Comparison of ENCODE assay signal across 8 cellular contexts in genomic region chr11:127843483-127844396, GRCh38.
DNase-seq lines count a peak whose midpoint lies in the region; ATAC-seq and TF ChIP-seq lines count a peak whose summit lies in the region.

No MANE protein-coding gene starts in this region.

- peak; percentile 76 for TF ChIP-seq CTCF in DND-41 (IDR thresholded peaks at IDR 0.05; ENCODE audit: borderline replicate concordance, extremely low read depth, low read length, poor library complexity, severe bottlenecking)
- TF ChIP-seq CTCF in astrocyte of the cerebellum (IDR thresholded peaks at IDR 0.05; ENCODE audit: low read depth, low read length, missing control alignments): peak; percentile 60

- in situ Hi-C loops in astrocyte of the cerebellum (cut with HindIII; ENCODE audit: low sequenced_read_pairs): no loop called here

- no peaks in the 10 kb centered on the region for H3K9me3 Mint-ChIP-seq in immature natural killer cell

- H3K27me3 Mint-ChIP-seq in immature natural killer cell (ENCODE audit: low read depth in 3 of 3): peaks cover 0 to 5% (median 5%) of the 10 kb centered on the region in 3 donors

- ATAC-seq in DND-41 (ENCODE audit: insufficient read depth, low read depth) (peak; percentile 80), GM21786 (IDR thresholded peaks at IDR 0.05; ENCODE audit: unreplicated experiment) (peak; percentile 90), GM18873 (IDR thresholded peaks at IDR 0.05; ENCODE audit: low FRiP score, unreplicated experiment) (no peak)

- no peaks in the 10 kb centered on the region for H3K4me1 ChIP-seq in DND-41 (ENCODE audit: insufficient read depth, low read length)

- no peaks in the 10 kb centered on the region for H3K79me2 ChIP-seq in DND-41 (ENCODE audit: insufficient read depth, low read length)

- H3K36me3 Mint-ChIP-seq in immature natural killer cell: no peaks in the 10 kb centered on the region

- H3K9ac ChIP-seq in DND-41 (ENCODE audit: low read depth, low read length): no peak overlapping the region

- H3K4me3 ChIP-seq in DND-41 (ENCODE audit: low read depth in 1 of 2, low read length in 2 of 2): no peak overlapping the region
- no peak overlapping the region for H3K4me3 ChIP-seq in astrocyte of the cerebellum (ENCODE audit: low read depth, low read length)

- H3K27ac Mint-ChIP-seq in immature natural killer cell: no peak overlapping the region

- H4K20me1 ChIP-seq in DND-41 (ENCODE audit: insufficient read depth, low read length): no peaks in the 10 kb centered on the region

- H3K4me3 Mint-ChIP-seq in immature natural killer cell: no peak overlapping the region

- DNase-seq in DND-41 (peak; percentile 70), MV-4-11 (lab: John Stamatoyannopoulos, UW) (peak; percentile 38), T-helper 2 cell (peak in 4 of 5 experiments; percentile 15 to 53 (median 33)), astrocyte of the cerebellum (ENCODE audit: low read depth) (peak; percentile 9), immature natural killer cell (peak in 2 of 3 donors; percentile 1 to 10)
- DNase-seq in stimulated activated CD4-positive, alpha-beta T cell treated with anti-CD3 and anti-CD28 coated beads, Interleukin-1b, Interleukin-23, amount 100 ng/mL, for 1 hour (ENCODE audit: low read depth in 2 of 2): peak; percentile 1 to 44

- H3K4me1 Mint-ChIP-seq in immature natural killer cell: no peaks in the 10 kb centered on the region

- H3K27ac ChIP-seq in DND-41 (ENCODE audit: low read length): no peak overlapping the region

- no peaks in the 10 kb centered on the region for H3K9me3 ChIP-seq in DND-41 (ENCODE audit: insufficient read depth, low read length, severe bottlenecking)

- H3K27me3 ChIP-seq in DND-41 (ENCODE audit: insufficient read depth, low read length, poor library complexity): no peaks in the 10 kb centered on the region

- H3K36me3 ChIP-seq in DND-41 (ENCODE audit: insufficient read depth, low read length): no peaks in the 10 kb centered on the region

- H2AFZ ChIP-seq in DND-41 (ENCODE audit: low read depth, low read length): no peak overlapping the region

- no peak overlapping the region for H3K4me2 ChIP-seq in DND-41 (ENCODE audit: insufficient read depth, low read length)

Comparison
In these comparisons a context has a peak if more than half of its experiments do, and no peak if none do; other contexts are left out.
1. DNase-seq: peak in every context shown above with its lines; median percentile 70 in DND-41; 38 in MV-4-11; 33 in T-helper 2 cell; 22 in stimulated activated CD4-positive, alpha-beta T cell treated with anti-CD3 and anti-CD28 coated beads, Interleukin-1b, Interleukin-23, amount 100 ng/mL, for 1 hour; 9 in astrocyte of the cerebellum; 6 in immature natural killer cell.